Comparison of ENCODE assay signal across 15 cellular contexts in the genomic region with DNA sequence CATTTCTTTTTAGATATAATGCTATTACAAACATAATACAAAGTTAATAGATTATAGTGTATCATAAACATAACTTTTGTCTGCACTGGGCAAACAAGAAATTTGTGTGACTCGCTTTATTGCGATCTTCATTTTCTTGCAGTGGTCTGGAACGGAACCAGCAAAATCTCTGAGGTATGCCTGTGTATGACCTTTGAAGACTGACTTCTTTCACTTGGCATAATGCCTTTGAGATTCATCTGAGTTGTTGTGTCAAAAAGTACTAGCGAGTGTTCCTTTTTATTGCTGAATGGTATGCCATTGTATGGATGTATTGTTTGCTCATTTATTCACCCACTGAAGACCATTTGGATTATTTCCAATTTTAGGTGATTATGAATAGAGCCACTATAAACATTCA.
A peak's percentile ranks its signal among the peaks of the same experiment; 100 is the strongest.
DNase-seq lines count a peak whose midpoint lies in the region; ATAC-seq and TF ChIP-seq lines count a peak whose summit lies in the region.
"Had no signal": no experiment of that assay in that cellular context is flagged by ENCODE, and none has a peak within 500 bp of the region (broad histone marks: within the 10 kb centered on the region; RNA-seq: fewer than 3 reads in every experiment).

No MANE protein-coding gene starts in this region.

- POLR2A ChIA-PET in CD4-positive, alpha-beta T cell (lab: Charles Lee), result no interaction called here

- TF ChIP-seq CTCF in CD4-positive, alpha-beta T cell (IDR thresholded peaks at IDR 0.05), result no peak

- no peak for ATAC-seq in HG02588 (IDR thresholded peaks at IDR 0.05; ENCODE audit: unreplicated experiment)
- no peak for ATAC-seq in CD4-positive, alpha-beta T cell (ENCODE audit: poor library complexity)

- DNase-seq in EL (peak; percentile 85), NCI-H345 (lab: John Stamatoyannopoulos, UW) (peak; percentile 36), epithelial cell of prostate (ENCODE audit: low read depth, low spot score) (peak; percentile 37), renal cortical epithelial cell (ENCODE audit: low read depth) (peak; percentile 54), iPS-NIHi11 (ENCODE audit: low spot score) (no peak), NCI-H1694 treated with DMSO at 0.1 percent for 48 hours (lab: John Stamatoyannopoulos, UW) (no peak)
- DNase-seq in CD4-positive, alpha-beta T cell, result no peak
- DNase-seq: activated CD4-positive, alpha-beta memory T cell treated with anti-CD3 and anti-CD28 coated beads, Interleukin-2, amount 10 ng/mL, durations not matched to agents 7 days and 5 days; COR-L47; NCI-H1417 treated with DMSO at 0.1 percent for 48 hours; NCI-H526 treated with DMSO at 0.1 percent for 48 hours had no signal

- H3K36me3 Mint-ChIP-seq in CD4-positive, alpha-beta T cell (ENCODE audit: low read depth), result no peaks in the 10 kb centered on the region

- H3K4me3 Mint-ChIP-seq in CD4-positive, alpha-beta T cell, result no peak overlapping the region
- H3K4me3 Mint-ChIP-seq: activated CD4-positive, alpha-beta memory T cell treated with anti-CD3 and anti-CD28 coated beads, Interleukin-2, amount 10 ng/mL, durations not matched to agents 7 days and 5 days; memory B cell had no signal

- no peaks in the 10 kb centered on the region for H3K27me3 ChIP-seq in CD4-positive, alpha-beta T cell (ENCODE audit: control insufficient read depth, insufficient read depth, low read length)
- H3K27me3 ChIP-seq: ascending aorta had no signal

- no peaks in the 10 kb centered on the region for H3K9me3 ChIP-seq in CD4-positive, alpha-beta T cell (ENCODE audit: control insufficient read depth, low read length)
- H3K9me3 ChIP-seq: ascending aorta had no signal

- H3K27ac ChIP-seq in epithelial cell of prostate, result peak overlapping the region; percentile 9
- H3K27ac ChIP-seq in CD4-positive, alpha-beta T cell (ENCODE audit: low read depth, low read length), result no peak overlapping the region
- H3K27ac ChIP-seq: ascending aorta, skin epidermis had no signal

- H3K27ac Mint-ChIP-seq in CD4-positive, alpha-beta T cell, result no peak overlapping the region
- H3K27ac Mint-ChIP-seq: activated CD4-positive, alpha-beta memory T cell treated with anti-CD3 and anti-CD28 coated beads, Interleukin-2, amount 10 ng/mL, durations not matched to agents 7 days and 5 days; memory B cell had no signal

- peaks cover 24% of the 10 kb centered on the region for H3K4me1 Mint-ChIP-seq in CD4-positive, alpha-beta T cell (ENCODE audit: low read depth)

- no peaks in the 10 kb centered on the region for H3K27me3 Mint-ChIP-seq in CD4-positive, alpha-beta T cell
- H3K27me3 Mint-ChIP-seq: activated CD4-positive, alpha-beta memory T cell treated with anti-CD3 and anti-CD28 coated beads, Interleukin-2, amount 10 ng/mL, durations not matched to agents 7 days and 5 days had no signal

- intact Hi-C loops in CD4-positive, alpha-beta T cell (cut with DNase I, micrococcal nuclease), result no loop called here

- H3K9me3 Mint-ChIP-seq in CD4-positive, alpha-beta T cell, result no peaks in the 10 kb centered on the region
- H3K9me3 Mint-ChIP-seq: activated CD4-positive, alpha-beta memory T cell treated with anti-CD3 and anti-CD28 coated beads, Interleukin-2, amount 10 ng/mL, durations not matched to agents 7 days and 5 days had no signal

- CTCF ChIA-PET in CD4-positive, alpha-beta T cell (lab: Charles Lee), result no interaction called here

Comparison
In these comparisons a context has a peak if more than half of its experiments do, and no peak if none do; other contexts are left out.
1. DNase-seq: peak in EL (single experiment), NCI-H345 (single experiment), epithelial cell of prostate (single experiment) and renal cortical epithelial cell (single experiment); none in iPS-NIHi11 (single experiment), NCI-H1694 treated with DMSO at 0.1 percent for 48 hours (single experiment) and CD4-positive, alpha-beta T cell (0 of 10).